Comparison of ENCODE assay signal across 18 cellular contexts in genomic region chr4:72564184-72564583, GRCh38.
DNase-seq lines count a peak whose midpoint lies in the region; ATAC-seq lines count a peak whose summit lies in the region.
"Had no signal": no experiment of that assay in that cellular context is flagged by ENCODE, and none has a peak within 500 bp of the region (broad histone marks: within the 10 kb centered on the region; RNA-seq: fewer than 3 reads in every experiment).

No MANE protein-coding gene starts in this region.

- ATAC-seq in HG03565 (IDR thresholded peaks at IDR 0.05; ENCODE audit: unreplicated experiment): no peak
- ATAC-seq: CD8-positive, alpha-beta T cell; heart right ventricle; psoas muscle had no signal

- DNase-seq in AG08395 (ENCODE audit: low spot score) (peak; percentile 48), HS-27A (ENCODE audit: low read depth) (peak; percentile 19), amniotic stem cell (lab: John Stamatoyannopoulos, UW) (peak; percentile 1), fibroblast of the conjunctiva (ENCODE audit: low read depth) (peak; percentile 17), substantia nigra (lab: John Stamatoyannopoulos, UW) (no peak), amygdala (lab: John Stamatoyannopoulos, UW) (no peak)
- no peak for DNase-seq in stimulated activated CD4-positive, alpha-beta T cell treated with anti-CD3 and anti-CD28 coated beads, Interleukin-4, amount 100 ng/mL, for 24 hours
- DNase-seq: activated T-cell treated with anti-CD3 and anti-CD28 coated beads, Interleukin-2, amount 50 U/mL, for 24 hours; CD8-positive, alpha-beta T cell; cerebellar nuclear complex; DMS79 treated with DMSO at 0.1 percent for 48 hours; endodermal cell; heart right ventricle; islet precursor cell; NCI-H2081; NCI-H524; psoas muscle had no signal

- no peak overlapping the region for H3K27ac ChIP-seq in substantia nigra (ENCODE audit: low read depth, low read length, poor library complexity, severe bottlenecking)
- H3K27ac ChIP-seq: heart right ventricle, psoas muscle had no signal

Comparison
In these comparisons a context has a peak if more than half of its experiments do, and no peak if none do; other contexts are left out.
1. DNase-seq: peak in AG08395 (single experiment), HS-27A (single experiment), amniotic stem cell (single experiment) and fibroblast of the conjunctiva (single experiment); none in substantia nigra (0 of 49), amygdala (0 of 56) and stimulated activated CD4-positive, alpha-beta T cell treated with anti-CD3 and anti-CD28 coated beads, Interleukin-4, amount 100 ng/mL, for 24 hours (single experiment).